In the genomic region with DNA sequence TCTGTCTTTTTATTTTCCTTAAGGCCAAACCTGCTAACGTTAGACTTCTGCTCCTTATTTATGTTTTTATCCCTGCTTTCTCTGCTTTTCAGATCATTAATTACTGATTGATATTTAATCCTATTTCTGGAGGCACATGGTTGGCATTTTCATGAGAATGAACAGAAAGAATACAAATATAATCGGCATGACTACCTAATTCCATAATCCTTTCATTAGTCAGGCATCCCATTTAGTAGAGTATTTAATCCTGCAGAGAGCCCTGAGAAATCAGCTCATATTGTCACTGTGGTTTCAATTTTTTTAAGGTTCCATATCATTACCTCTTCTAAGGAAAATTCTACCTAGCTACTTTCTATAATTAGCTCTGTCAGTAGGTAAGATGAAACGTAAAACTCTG, we compare ENCODE assay signal across 20 cellular contexts.
DNase-seq lines count a peak whose midpoint lies in the region; TF ChIP-seq lines count a peak whose summit lies in the region.
"Had no signal": no experiment of that assay in that cellular context is flagged by ENCODE, and none has a peak within 500 bp of the region (broad histone marks: within the 10 kb centered on the region; RNA-seq: fewer than 3 reads in every experiment).

No MANE protein-coding gene starts in this region.

- H4K20me1 ChIP-seq in neural cell (ENCODE audit: insufficient read depth), result no peaks in the 10 kb centered on the region
- H4K20me1 ChIP-seq: BLaER1 treated with 17β-estradiol and CSF1 and Interleukin-3, amounts not matched to agents 10 nM and 100 nM had no signal

- no peaks in the 10 kb centered on the region for H3F3A ChIP-seq in neural cell (ENCODE audit: insufficient read depth, low read length, poor library complexity, severe bottlenecking)

- no peak for TF ChIP-seq EP300 in neural cell (conservative IDR thresholded peaks at IDR 0.05; ENCODE audit: poor library complexity, severe bottlenecking)

- TF ChIP-seq RAD21 in neural cell (conservative IDR thresholded peaks at IDR 0.05), result no peak

- no peak overlapping the region for H3K9ac ChIP-seq in neural cell (ENCODE audit: low read length)
- H3K9ac ChIP-seq: BLaER1 treated with 17β-estradiol and CSF1 and Interleukin-3, amounts not matched to agents 10 nM and 100 nM had no signal

- no peaks in the 10 kb centered on the region for H3K36me3 ChIP-seq in neural cell (ENCODE audit: insufficient read depth, low read length)
- H3K36me3 ChIP-seq: BE2C; BLaER1 treated with 17β-estradiol and CSF1 and Interleukin-3, amounts not matched to agents 10 nM and 100 nM had no signal

- no peak overlapping the region for H2AFZ ChIP-seq in neural cell (ENCODE audit: low read depth, low read length)
- H2AFZ ChIP-seq: GM23338 had no signal

- peak; percentile 40 for DNase-seq in D341Med (ENCODE audit: low spot score)
- peak; percentile 52 for DNase-seq in NCI-H82 treated with DMSO at 0.1 percent for 48 hours (lab: John Stamatoyannopoulos, UW; ENCODE audit: unreplicated experiment)
- DNase-seq in T1000 (lab: John Stamatoyannopoulos, UW), result no peak
- no peak for DNase-seq in NCI-H2107 (lab: John Stamatoyannopoulos, UW)
- DNase-seq in NCI-H1092 (lab: John Stamatoyannopoulos, UW), result no peak
- DNase-seq: ACHN; AML-193; BE2C; Calu3; CD4-positive, alpha-beta T cell; COR-L47; DMS 273 treated with DMSO at 0.1 percent for 48 hours; DMS79; EL; GDM1; H9 had no signal

- peak overlapping the region; percentile 17 for H3K27ac ChIP-seq in neural cell (ENCODE audit: low read length)
- H3K27ac ChIP-seq: BLaER1 treated with 17β-estradiol and CSF1 and Interleukin-3, amounts not matched to agents 10 nM and 100 nM had no signal

- no peak overlapping the region for H3K4me3 ChIP-seq in neural cell (ENCODE audit: low read length)
- H3K4me3 ChIP-seq: BLaER1 treated with 17β-estradiol and CSF1 and Interleukin-3, amounts not matched to agents 10 nM and 100 nM; GM12878; GM23338 had no signal

- H3K9me2 ChIP-seq in neural cell (ENCODE audit: insufficient read depth, low read length), result no peaks in the 10 kb centered on the region

- H3K27me3 ChIP-seq in neural cell (ENCODE audit: insufficient read depth, low read depth, low read length), result no peaks in the 10 kb centered on the region
- H3K27me3 ChIP-seq: BE2C; BLaER1 treated with 17β-estradiol and CSF1 and Interleukin-3, amounts not matched to agents 10 nM and 100 nM had no signal

- no peaks in the 10 kb centered on the region for H3K79me2 ChIP-seq in neural cell (replicated peaks; ENCODE audit: insufficient read depth, low read length)

- no peak overlapping the region for H3K4me2 ChIP-seq in neural cell (ENCODE audit: low read length)
- H3K4me2 ChIP-seq: BLaER1 treated with 17β-estradiol and CSF1 and Interleukin-3, amounts not matched to agents 10 nM and 100 nM; GM23338 had no signal

- H3K9me3 ChIP-seq in neural cell (ENCODE audit: low read length), result no peaks in the 10 kb centered on the region
- H3K9me3 ChIP-seq: BE2C; BLaER1 treated with 17β-estradiol and CSF1 and Interleukin-3, amounts not matched to agents 10 nM and 100 nM had no signal

- TF ChIP-seq CTCF in neural cell (IDR thresholded peaks at IDR 0.05; ENCODE audit: poor library complexity, severe bottlenecking), result no peak

TF ChIP-seq in neural cell, 6 proteins besides CTCF, POLR2A, EP300 and RAD21:
- TF ChIP-seq, protein P1, sequence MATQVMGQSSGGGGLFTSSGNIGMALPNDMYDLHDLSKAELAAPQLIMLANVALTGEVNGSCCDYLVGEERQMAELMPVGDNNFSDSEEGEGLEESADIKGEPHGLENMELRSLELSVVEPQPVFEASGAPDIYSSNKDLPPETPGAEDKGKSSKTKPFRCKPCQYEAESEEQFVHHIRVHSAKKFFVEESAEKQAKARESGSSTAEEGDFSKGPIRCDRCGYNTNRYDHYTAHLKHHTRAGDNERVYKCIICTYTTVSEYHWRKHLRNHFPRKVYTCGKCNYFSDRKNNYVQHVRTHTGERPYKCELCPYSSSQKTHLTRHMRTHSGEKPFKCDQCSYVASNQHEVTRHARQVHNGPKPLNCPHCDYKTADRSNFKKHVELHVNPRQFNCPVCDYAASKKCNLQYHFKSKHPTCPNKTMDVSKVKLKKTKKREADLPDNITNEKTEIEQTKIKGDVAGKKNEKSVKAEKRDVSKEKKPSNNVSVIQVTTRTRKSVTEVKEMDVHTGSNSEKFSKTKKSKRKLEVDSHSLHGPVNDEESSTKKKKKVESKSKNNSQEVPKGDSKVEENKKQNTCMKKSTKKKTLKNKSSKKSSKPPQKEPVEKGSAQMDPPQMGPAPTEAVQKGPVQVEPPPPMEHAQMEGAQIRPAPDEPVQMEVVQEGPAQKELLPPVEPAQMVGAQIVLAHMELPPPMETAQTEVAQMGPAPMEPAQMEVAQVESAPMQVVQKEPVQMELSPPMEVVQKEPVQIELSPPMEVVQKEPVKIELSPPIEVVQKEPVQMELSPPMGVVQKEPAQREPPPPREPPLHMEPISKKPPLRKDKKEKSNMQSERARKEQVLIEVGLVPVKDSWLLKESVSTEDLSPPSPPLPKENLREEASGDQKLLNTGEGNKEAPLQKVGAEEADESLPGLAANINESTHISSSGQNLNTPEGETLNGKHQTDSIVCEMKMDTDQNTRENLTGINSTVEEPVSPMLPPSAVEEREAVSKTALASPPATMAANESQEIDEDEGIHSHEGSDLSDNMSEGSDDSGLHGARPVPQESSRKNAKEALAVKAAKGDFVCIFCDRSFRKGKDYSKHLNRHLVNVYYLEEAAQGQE (IDR thresholded peaks at IDR 0.05; ENCODE audit: borderline replicate concordance), result no peak
- TF ChIP-seq SMC3 (conservative IDR thresholded peaks at IDR 0.05; ENCODE audit: poor library complexity) (no peak), POLR2AphosphoS5 (IDR thresholded peaks at IDR 0.05) (no peak), EZH2 (IDR thresholded peaks at IDR 0.05; ENCODE audit: borderline replicate concordance, insufficient read depth, low read length, poor library complexity, severe bottlenecking) (no peak), MXI1 (conservative IDR thresholded peaks at IDR 0.05; ENCODE audit: poor library complexity, severe bottlenecking) (no peak), TAF1 (IDR thresholded peaks at IDR 0.05; ENCODE audit: low read depth) (no peak)
TF ChIP-seq in neural cell: peak in this region for 0.

Comparison
In these comparisons a context has a peak if more than half of its experiments do, and no peak if none do; other contexts are left out.
1. DNase-seq: peak in D341Med (single experiment) and NCI-H82 treated with DMSO at 0.1 percent for 48 hours (single experiment); none in T1000 (single experiment), NCI-H2107 (single experiment) and NCI-H1092 (single experiment).